In the genomic region with DNA sequence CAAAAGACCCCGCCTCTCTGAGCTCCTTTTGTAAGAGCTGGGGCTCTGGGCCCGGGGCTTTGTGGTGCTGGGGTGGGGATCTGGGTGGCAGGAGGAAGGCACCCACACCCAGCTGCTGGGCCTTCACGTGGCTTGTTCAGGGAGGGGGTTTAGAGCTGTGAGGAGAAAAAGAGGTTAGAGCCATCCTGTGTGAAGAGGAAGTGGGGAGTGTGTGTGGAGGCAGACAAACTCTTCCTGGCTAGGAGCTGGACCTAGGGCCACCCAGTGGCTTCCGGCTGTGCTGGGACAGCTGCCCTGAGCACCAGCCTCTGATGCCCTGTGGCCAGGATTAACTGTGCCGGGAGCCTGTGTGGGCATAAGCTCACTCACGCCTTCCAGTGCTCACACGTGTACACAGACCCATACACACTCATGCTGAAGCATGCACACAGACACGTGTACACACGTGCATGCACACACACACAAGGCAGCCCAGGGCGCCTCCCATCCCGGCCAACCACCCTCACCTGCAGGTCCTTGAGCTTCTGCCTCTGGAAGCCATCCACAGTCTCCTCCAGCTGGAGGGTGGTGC, we compare ENCODE assay signal across 10 cellular contexts.
DNase-seq lines count a peak whose midpoint lies in the region; ATAC-seq and TF ChIP-seq lines count a peak whose summit lies in the region.
"Had no signal": no experiment of that assay in that cellular context is flagged by ENCODE, and none has a peak within 500 bp of the region (broad histone marks: within the 10 kb centered on the region; RNA-seq: fewer than 3 reads in every experiment).

No MANE protein-coding gene starts in this region.

- peaks cover 33% of the 10 kb centered on the region for H3K4me1 Mint-ChIP-seq in stimulated activated naive CD8-positive, alpha-beta T cell treated with anti-CD3 and anti-CD28 coated beads, Interleukin-15, Interleukin-2, amounts not matched to agents 100 ng/mL and 50 ng/mL, for 24 hours (ENCODE audit: low read depth)

- peak overlapping the region; percentile 12; the same call in 1 of the 2 replicates for H3K4me2 ChIP-seq in OCI-LY3 (ENCODE audit: low read length)

- no peak overlapping the region for H3K9ac ChIP-seq in OCI-LY3 (ENCODE audit: low read length)

- peak overlapping the region; percentile 79 for H3K27ac Mint-ChIP-seq in stimulated activated naive CD8-positive, alpha-beta T cell treated with anti-CD3 and anti-CD28 coated beads, Interleukin-15, Interleukin-2, amounts not matched to agents 100 ng/mL and 50 ng/mL, for 24 hours

- peaks cover 35% of the 10 kb centered on the region for H3K4me1 ChIP-seq in OCI-LY3 (ENCODE audit: low read length)
- H3K4me1 ChIP-seq: body of pancreas, Caco-2 had no signal

- no peak overlapping the region for H3K4me3 Mint-ChIP-seq in stimulated activated naive CD8-positive, alpha-beta T cell treated with anti-CD3 and anti-CD28 coated beads, Interleukin-15, Interleukin-2, amounts not matched to agents 100 ng/mL and 50 ng/mL, for 24 hours

- no peaks in the 10 kb centered on the region for H4K20me1 ChIP-seq in OCI-LY3 (ENCODE audit: insufficient read depth, low read length)

- peaks cover 11% of the 10 kb centered on the region for H3K27me3 ChIP-seq in OCI-LY3 (ENCODE audit: low read depth, low read length)
- H3K27me3 ChIP-seq: body of pancreas had no signal

- H3K4me3 ChIP-seq in OCI-LY3 (ENCODE audit: low read length), result no peak overlapping the region
- H3K4me3 ChIP-seq: body of pancreas had no signal

- TF ChIP-seq CTCF in OCI-LY3 (IDR thresholded peaks at IDR 0.05; ENCODE audit: low read depth, low read length), result no peak

- H2AFZ ChIP-seq in OCI-LY3 (ENCODE audit: low read depth, low read length), result peak overlapping the region; percentile 77; the same call in 1 of the 2 replicates

- H3K27me3 Mint-ChIP-seq in stimulated activated naive CD8-positive, alpha-beta T cell treated with anti-CD3 and anti-CD28 coated beads, Interleukin-15, Interleukin-2, amounts not matched to agents 100 ng/mL and 50 ng/mL, for 24 hours, result no peaks in the 10 kb centered on the region

- no peaks in the 10 kb centered on the region for H3K9me3 ChIP-seq in OCI-LY3 (ENCODE audit: insufficient read depth, low read length)
- H3K9me3 ChIP-seq: body of pancreas, Caco-2 had no signal

- H3K36me3 Mint-ChIP-seq in stimulated activated naive CD8-positive, alpha-beta T cell treated with anti-CD3 and anti-CD28 coated beads, Interleukin-15, Interleukin-2, amounts not matched to agents 100 ng/mL and 50 ng/mL, for 24 hours (ENCODE audit: low read depth), result no peaks in the 10 kb centered on the region

- no peaks in the 10 kb centered on the region for H3K36me3 ChIP-seq in OCI-LY3 (replicated peaks; ENCODE audit: low read depth, low read length)

- no peak overlapping the region for H3K27ac ChIP-seq in OCI-LY3 (ENCODE audit: low read length)
- H3K27ac ChIP-seq: body of pancreas had no signal

- H3K9me3 Mint-ChIP-seq in stimulated activated naive CD8-positive, alpha-beta T cell treated with anti-CD3 and anti-CD28 coated beads, Interleukin-15, Interleukin-2, amounts not matched to agents 100 ng/mL and 50 ng/mL, for 24 hours, result no peaks in the 10 kb centered on the region

- ATAC-seq in GM21717 (IDR thresholded peaks at IDR 0.05; ENCODE audit: unreplicated experiment), result no peak
- ATAC-seq: body of pancreas had no signal

- no peaks in the 10 kb centered on the region for H3K79me2 ChIP-seq in OCI-LY3 (ENCODE audit: low read length)

- peak; percentile 16 for DNase-seq in activated effector memory CD4-positive, alpha-beta T cell treated with Interleukin-2 at 50 U/mL for 16 hours
- no peak for DNase-seq in activated effector memory CD4-positive, alpha-beta T cell treated with anti-CD3 and anti-CD28 coated beads, Interleukin-2, amount 50 U/mL, for 16 hours
- DNase-seq in globus pallidus (ENCODE audit: low spot score) (peak; percentile 61), amniotic stem cell (lab: John Stamatoyannopoulos, UW) (no peak), SW480 (ENCODE audit: low spot score) (no peak)
- DNase-seq: Caco-2 had no signal

Comparison
In these comparisons a context has a peak if more than half of its experiments do, and no peak if none do; other contexts are left out.
1. DNase-seq: peak in activated effector memory CD4-positive, alpha-beta T cell treated with Interleukin-2 at 50 U/mL for 16 hours (single experiment) and globus pallidus (single experiment); none in activated effector memory CD4-positive, alpha-beta T cell treated with anti-CD3 and anti-CD28 coated beads, Interleukin-2, amount 50 U/mL, for 16 hours (single experiment), amniotic stem cell (single experiment) and SW480 (single experiment).